In genomic region chr1:94316836-94317789, GRCh38 we compare ENCODE assay signal across 1 cellular context.
TF ChIP-seq lines count a peak whose summit lies in the region.

No MANE protein-coding gene starts in this region.

TF ChIP-seq in HepG2, 621 proteins besides CTCF, POLR2A, EP300 and RAD21 (continued from another document and continues in another):
- TF ChIP-seq ZGPAT (CRISPR knock-in tag; IDR thresholded peaks at IDR 0.05) = peak; percentile 56; the same call in 1 of the 2 replicates
- TF ChIP-seq, protein P1, sequence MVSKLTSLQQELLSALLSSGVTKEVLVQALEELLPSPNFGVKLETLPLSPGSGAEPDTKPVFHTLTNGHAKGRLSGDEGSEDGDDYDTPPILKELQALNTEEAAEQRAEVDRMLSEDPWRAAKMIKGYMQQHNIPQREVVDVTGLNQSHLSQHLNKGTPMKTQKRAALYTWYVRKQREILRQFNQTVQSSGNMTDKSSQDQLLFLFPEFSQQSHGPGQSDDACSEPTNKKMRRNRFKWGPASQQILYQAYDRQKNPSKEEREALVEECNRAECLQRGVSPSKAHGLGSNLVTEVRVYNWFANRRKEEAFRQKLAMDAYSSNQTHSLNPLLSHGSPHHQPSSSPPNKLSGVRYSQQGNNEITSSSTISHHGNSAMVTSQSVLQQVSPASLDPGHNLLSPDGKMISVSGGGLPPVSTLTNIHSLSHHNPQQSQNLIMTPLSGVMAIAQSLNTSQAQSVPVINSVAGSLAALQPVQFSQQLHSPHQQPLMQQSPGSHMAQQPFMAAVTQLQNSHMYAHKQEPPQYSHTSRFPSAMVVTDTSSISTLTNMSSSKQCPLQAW (CRISPR knock-in tag; IDR thresholded peaks at IDR 0.05) = 0 out of 2 replicates have a peak, but pooled peaks have one; percentile 68
- TF ChIP-seq, protein P2, sequence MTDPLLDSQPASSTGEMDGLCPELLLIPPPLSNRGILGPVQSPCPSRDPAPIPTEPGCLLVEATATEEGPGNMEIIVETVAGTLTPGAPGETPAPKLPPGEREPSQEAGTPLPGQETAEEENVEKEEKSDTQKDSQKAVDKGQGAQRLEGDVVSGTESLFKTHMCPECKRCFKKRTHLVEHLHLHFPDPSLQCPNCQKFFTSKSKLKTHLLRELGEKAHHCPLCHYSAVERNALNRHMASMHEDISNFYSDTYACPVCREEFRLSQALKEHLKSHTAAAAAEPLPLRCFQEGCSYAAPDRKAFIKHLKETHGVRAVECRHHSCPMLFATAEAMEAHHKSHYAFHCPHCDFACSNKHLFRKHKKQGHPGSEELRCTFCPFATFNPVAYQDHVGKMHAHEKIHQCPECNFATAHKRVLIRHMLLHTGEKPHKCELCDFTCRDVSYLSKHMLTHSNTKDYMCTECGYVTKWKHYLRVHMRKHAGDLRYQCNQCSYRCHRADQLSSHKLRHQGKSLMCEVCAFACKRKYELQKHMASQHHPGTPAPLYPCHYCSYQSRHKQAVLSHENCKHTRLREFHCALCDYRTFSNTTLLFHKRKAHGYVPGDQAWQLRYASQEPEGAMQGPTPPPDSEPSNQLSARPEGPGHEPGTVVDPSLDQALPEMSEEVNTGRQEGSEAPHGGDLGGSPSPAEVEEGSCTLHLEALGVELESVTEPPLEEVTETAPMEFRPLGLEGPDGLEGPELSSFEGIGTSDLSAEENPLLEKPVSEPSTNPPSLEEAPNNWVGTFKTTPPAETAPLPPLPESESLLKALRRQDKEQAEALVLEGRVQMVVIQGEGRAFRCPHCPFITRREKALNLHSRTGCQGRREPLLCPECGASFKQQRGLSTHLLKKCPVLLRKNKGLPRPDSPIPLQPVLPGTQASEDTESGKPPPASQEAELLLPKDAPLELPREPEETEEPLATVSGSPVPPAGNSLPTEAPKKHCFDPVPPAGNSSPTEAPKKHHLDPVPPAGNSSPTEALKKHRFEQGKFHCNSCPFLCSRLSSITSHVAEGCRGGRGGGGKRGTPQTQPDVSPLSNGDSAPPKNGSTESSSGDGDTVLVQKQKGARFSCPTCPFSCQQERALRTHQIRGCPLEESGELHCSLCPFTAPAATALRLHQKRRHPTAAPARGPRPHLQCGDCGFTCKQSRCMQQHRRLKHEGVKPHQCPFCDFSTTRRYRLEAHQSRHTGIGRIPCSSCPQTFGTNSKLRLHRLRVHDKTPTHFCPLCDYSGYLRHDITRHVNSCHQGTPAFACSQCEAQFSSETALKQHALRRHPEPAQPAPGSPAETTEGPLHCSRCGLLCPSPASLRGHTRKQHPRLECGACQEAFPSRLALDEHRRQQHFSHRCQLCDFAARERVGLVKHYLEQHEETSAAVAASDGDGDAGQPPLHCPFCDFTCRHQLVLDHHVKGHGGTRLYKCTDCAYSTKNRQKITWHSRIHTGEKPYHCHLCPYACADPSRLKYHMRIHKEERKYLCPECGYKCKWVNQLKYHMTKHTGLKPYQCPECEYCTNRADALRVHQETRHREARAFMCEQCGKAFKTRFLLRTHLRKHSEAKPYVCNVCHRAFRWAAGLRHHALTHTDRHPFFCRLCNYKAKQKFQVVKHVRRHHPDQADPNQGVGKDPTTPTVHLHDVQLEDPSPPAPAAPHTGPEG (CRISPR knock-in tag; IDR thresholded peaks at IDR 0.05) = peak; percentile 98
- peak; percentile 66 for TF ChIP-seq SAP130 (CRISPR knock-in tag; IDR thresholded peaks at IDR 0.05; ENCODE audit: low read depth)
- TF ChIP-seq ZSCAN20 (CRISPR knock-in tag; IDR thresholded peaks at IDR 0.05; ENCODE audit: borderline replicate concordance) = 0 out of 2 replicates have a peak, but pooled peaks have one; percentile 24
- peak; percentile 64; the same call in 1 of the 2 replicates for TF ChIP-seq PITX1 (CRISPR knock-in tag; IDR thresholded peaks at IDR 0.05)
- no peak for TF ChIP-seq ZNF704 (CRISPR knock-in tag; IDR thresholded peaks at IDR 0.05; ENCODE audit: borderline replicate concordance)
- TF ChIP-seq TBX2 (CRISPR knock-in tag; IDR thresholded peaks at IDR 0.05; ENCODE audit: borderline replicate concordance) = peak; percentile 17; the same call in 1 of the 2 replicates
- peak; percentile 36; the same call in 1 of the 2 replicates for TF ChIP-seq TAF1 (CRISPR knock-in tag; IDR thresholded peaks at IDR 0.05)
- TF ChIP-seq FOSL2 (CRISPR knock-in tag; IDR thresholded peaks at IDR 0.05) = peak; percentile 86
- peak; percentile 32 for TF ChIP-seq NFE2L2 (IDR thresholded peaks at IDR 0.05; ENCODE audit: low read length)
- TF ChIP-seq ZNF644 (CRISPR knock-in tag; IDR thresholded peaks at IDR 0.05; ENCODE audit: low read depth) = 0 out of 2 replicates have a peak, but pooled peaks have one; percentile 46
- TF ChIP-seq ZFX (CRISPR knock-in tag; IDR thresholded peaks at IDR 0.05; ENCODE audit: low read depth) = peak; percentile 39; the same call in 1 of the 2 replicates
- TF ChIP-seq CBX1 (IDR thresholded peaks at IDR 0.05; ENCODE audit: low read depth) = peak; percentile 29
- no peak for TF ChIP-seq HIVEP1 (CRISPR knock-in tag; IDR thresholded peaks at IDR 0.05)
- no peak for TF ChIP-seq ZNF761 (CRISPR knock-in tag; conservative IDR thresholded peaks at IDR 0.05)
- peak; percentile 37; the same call in 1 of the 2 replicates for TF ChIP-seq HMG20A (CRISPR knock-in tag; IDR thresholded peaks at IDR 0.05; ENCODE audit: borderline replicate concordance)
- TF ChIP-seq ZKSCAN8 (CRISPR knock-in tag; IDR thresholded peaks at IDR 0.05; ENCODE audit: borderline replicate concordance) = peak; percentile 35; the same call in 1 of the 2 replicates
- TF ChIP-seq IKZF5 (CRISPR knock-in tag; IDR thresholded peaks at IDR 0.05) = 0 out of 2 replicates have a peak, but pooled peaks have one; percentile 19
- TF ChIP-seq MAFG (CRISPR knock-in tag; IDR thresholded peaks at IDR 0.05) = peak; percentile 36; the same call in 1 of the 2 replicates
- no peak for TF ChIP-seq CBFB (CRISPR knock-in tag; IDR thresholded peaks at IDR 0.05)
- TF ChIP-seq YEATS4 (CRISPR knock-in tag; IDR thresholded peaks at IDR 0.05; ENCODE audit: borderline replicate concordance) = 0 out of 2 replicates have a peak, but pooled peaks have one; percentile 6
- peak; percentile 42; the same call in 1 of the 2 replicates for TF ChIP-seq POGZ (CRISPR knock-in tag; IDR thresholded peaks at IDR 0.05)
- TF ChIP-seq SOX6 (IDR thresholded peaks at IDR 0.05) = no peak
- TF ChIP-seq SOX6 (CRISPR knock-in tag; IDR thresholded peaks at IDR 0.05) = peak; percentile 60; the same call in 1 of the 2 replicates
- no peak for TF ChIP-seq ZNF17 (CRISPR knock-in tag; IDR thresholded peaks at IDR 0.05)
- no peak for TF ChIP-seq RNF2 (conservative IDR thresholded peaks at IDR 0.05; ENCODE audit: low read depth)
- peak; percentile 27; the same call in 1 of the 2 replicates for TF ChIP-seq FOXP4 (CRISPR knock-in tag; IDR thresholded peaks at IDR 0.05)
- no peak for TF ChIP-seq SP1 (IDR thresholded peaks at IDR 0.05)
- no peak for TF ChIP-seq SP1 (CRISPR knock-in tag; IDR thresholded peaks at IDR 0.05)
- 0 out of 2 replicates have a peak, but pooled peaks have one; percentile 52 for TF ChIP-seq PHF21A (CRISPR knock-in tag; IDR thresholded peaks at IDR 0.05)
- TF ChIP-seq, protein P3, sequence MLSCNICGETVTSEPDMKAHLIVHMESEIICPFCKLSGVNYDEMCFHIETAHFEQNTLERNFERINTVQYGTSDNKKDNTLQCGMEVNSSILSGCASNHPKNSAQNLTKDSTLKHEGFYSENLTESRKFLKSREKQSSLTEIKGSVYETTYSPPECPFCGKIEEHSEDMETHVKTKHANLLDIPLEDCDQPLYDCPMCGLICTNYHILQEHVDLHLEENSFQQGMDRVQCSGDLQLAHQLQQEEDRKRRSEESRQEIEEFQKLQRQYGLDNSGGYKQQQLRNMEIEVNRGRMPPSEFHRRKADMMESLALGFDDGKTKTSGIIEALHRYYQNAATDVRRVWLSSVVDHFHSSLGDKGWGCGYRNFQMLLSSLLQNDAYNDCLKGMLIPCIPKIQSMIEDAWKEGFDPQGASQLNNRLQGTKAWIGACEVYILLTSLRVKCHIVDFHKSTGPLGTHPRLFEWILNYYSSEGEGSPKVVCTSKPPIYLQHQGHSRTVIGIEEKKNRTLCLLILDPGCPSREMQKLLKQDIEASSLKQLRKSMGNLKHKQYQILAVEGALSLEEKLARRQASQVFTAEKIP (CRISPR knock-in tag; IDR thresholded peaks at IDR 0.05; ENCODE audit: borderline replicate concordance) = no peak
- peak; percentile 85 for TF ChIP-seq ZNF121 (CRISPR knock-in tag; IDR thresholded peaks at IDR 0.05)
- TF ChIP-seq, protein P4, sequence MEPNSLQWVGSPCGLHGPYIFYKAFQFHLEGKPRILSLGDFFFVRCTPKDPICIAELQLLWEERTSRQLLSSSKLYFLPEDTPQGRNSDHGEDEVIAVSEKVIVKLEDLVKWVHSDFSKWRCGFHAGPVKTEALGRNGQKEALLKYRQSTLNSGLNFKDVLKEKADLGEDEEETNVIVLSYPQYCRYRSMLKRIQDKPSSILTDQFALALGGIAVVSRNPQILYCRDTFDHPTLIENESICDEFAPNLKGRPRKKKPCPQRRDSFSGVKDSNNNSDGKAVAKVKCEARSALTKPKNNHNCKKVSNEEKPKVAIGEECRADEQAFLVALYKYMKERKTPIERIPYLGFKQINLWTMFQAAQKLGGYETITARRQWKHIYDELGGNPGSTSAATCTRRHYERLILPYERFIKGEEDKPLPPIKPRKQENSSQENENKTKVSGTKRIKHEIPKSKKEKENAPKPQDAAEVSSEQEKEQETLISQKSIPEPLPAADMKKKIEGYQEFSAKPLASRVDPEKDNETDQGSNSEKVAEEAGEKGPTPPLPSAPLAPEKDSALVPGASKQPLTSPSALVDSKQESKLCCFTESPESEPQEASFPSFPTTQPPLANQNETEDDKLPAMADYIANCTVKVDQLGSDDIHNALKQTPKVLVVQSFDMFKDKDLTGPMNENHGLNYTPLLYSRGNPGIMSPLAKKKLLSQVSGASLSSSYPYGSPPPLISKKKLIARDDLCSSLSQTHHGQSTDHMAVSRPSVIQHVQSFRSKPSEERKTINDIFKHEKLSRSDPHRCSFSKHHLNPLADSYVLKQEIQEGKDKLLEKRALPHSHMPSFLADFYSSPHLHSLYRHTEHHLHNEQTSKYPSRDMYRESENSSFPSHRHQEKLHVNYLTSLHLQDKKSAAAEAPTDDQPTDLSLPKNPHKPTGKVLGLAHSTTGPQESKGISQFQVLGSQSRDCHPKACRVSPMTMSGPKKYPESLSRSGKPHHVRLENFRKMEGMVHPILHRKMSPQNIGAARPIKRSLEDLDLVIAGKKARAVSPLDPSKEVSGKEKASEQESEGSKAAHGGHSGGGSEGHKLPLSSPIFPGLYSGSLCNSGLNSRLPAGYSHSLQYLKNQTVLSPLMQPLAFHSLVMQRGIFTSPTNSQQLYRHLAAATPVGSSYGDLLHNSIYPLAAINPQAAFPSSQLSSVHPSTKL (CRISPR knock-in tag; IDR thresholded peaks at IDR 0.05) = peak; percentile 69
- peak; percentile 34; the same call in 1 of the 2 replicates for TF ChIP-seq SP5 (CRISPR knock-in tag; IDR thresholded peaks at IDR 0.05; ENCODE audit: borderline replicate concordance, low read depth)
- no peak for TF ChIP-seq ZNF546 (CRISPR knock-in tag; conservative IDR thresholded peaks at IDR 0.05)
